In genomic region chr6:139883776-139884175, GRCh38 we compare ENCODE assay signal across 9 cellular contexts.
DNase-seq lines count a peak whose midpoint lies in the region; ATAC-seq and TF ChIP-seq lines count a peak whose summit lies in the region.
"Had no signal": no experiment of that assay in that cellular context is flagged by ENCODE, and none has a peak within 500 bp of the region (broad histone marks: within the 10 kb centered on the region; RNA-seq: fewer than 3 reads in every experiment).

No MANE protein-coding gene starts in this region.

- H3K27ac ChIP-seq in mammary epithelial cell (ENCODE audit: insufficient read depth, low read depth, low read length) = no peak overlapping the region
- no peak overlapping the region for H3K27ac ChIP-seq in breast epithelium
- peak overlapping the region; percentile 8 to 75 for H3K27ac ChIP-seq in left lung
- peak overlapping the region; percentile 8 to 17 for H3K27ac ChIP-seq in testis

- CTCF ChIA-PET in mammary epithelial cell (lab: Charles Lee; ENCODE audit: low non-redundant PET) = no interaction called here

- H3K9me3 ChIP-seq in mammary epithelial cell (replicated peaks; ENCODE audit: insufficient read depth, low read length) (no peaks in the 10 kb centered on the region), breast epithelium (no peaks in the 10 kb centered on the region), adipocyte (ENCODE audit: control insufficient read depth, low read length) (no peaks in the 10 kb centered on the region), left lung (no peaks in the 10 kb centered on the region), testis (no peaks in the 10 kb centered on the region)

- BruUV-seq in mammary epithelial cell (replicated peaks; lab: Mats Ljungman, UMichigan) = no TSS peak

- ATAC-seq in left lung (no peak), HG02884 (IDR thresholded peaks at IDR 0.05; ENCODE audit: unreplicated experiment) (no peak)

- no peaks in the 10 kb centered on the region for H3K27me3 ChIP-seq in mammary epithelial cell (ENCODE audit: insufficient read depth, low read length)
- no peaks in the 10 kb centered on the region for H3K27me3 ChIP-seq in breast epithelium
- no peaks in the 10 kb centered on the region for H3K27me3 ChIP-seq in adipocyte (replicated peaks; ENCODE audit: control insufficient read depth, insufficient read depth, low read length)
- no peaks in the 10 kb centered on the region for H3K27me3 ChIP-seq in left lung
- H3K27me3 ChIP-seq in testis = no peaks in the 10 kb centered on the region

- TF ChIP-seq CTCF in mammary epithelial cell (conservative IDR thresholded peaks at IDR 0.05 in 1 of 2, IDR thresholded peaks at IDR 0.05 in 1 of 2; ENCODE audit: extremely low read depth in 1 of 2, insufficient read depth in 1 of 2, low read depth in 1 of 2, low read length in 2 of 2) (no peak), breast epithelium (IDR thresholded peaks at IDR 0.05) (no peak), left lung (IDR thresholded peaks at IDR 0.05) (no peak), testis (IDR thresholded peaks at IDR 0.05) (no peak)

- H3K79me2 ChIP-seq in mammary epithelial cell (ENCODE audit: insufficient read depth, low read length) = no peaks in the 10 kb centered on the region

- TF ChIP-seq POLR2A in breast epithelium (IDR thresholded peaks at IDR 0.05) = no peak
- TF ChIP-seq POLR2A in testis (IDR thresholded peaks at IDR 0.05) = no peak

- DNase-seq in mammary epithelial cell (no peak), breast epithelium (ENCODE audit: low spot score in 2 of 2) (no peak), adipocyte (ENCODE audit: low read depth) (peak; percentile 33), left lung (no peak), testis (no peak), NCI-H510A (lab: John Stamatoyannopoulos, UW) (no peak), activated gamma-delta T cell treated with Interleukin-2 at 50 U/mL for 16 hours (no peak)
- DNase-seq: NCI-H2227 treated with DMSO at 0.1 percent for 48 hours had no signal

- intact Hi-C loops in mammary epithelial cell (cut with micrococcal nuclease) = loop anchor here (5.0 kb wide), 1 partner anchor 1679 kb away; no protein-coding TSS in a partner anchor
- intact Hi-C loops in breast epithelium (cut with DNase I; ENCODE audit: low total_unique reads) = no loop called here
- intact Hi-C loops in left lung (cut with DNase I) = no loop called here
- intact Hi-C loops in testis (cut with DNase I; ENCODE audit: low total_unique reads) = no loop called here

- dilution Hi-C loops in mammary epithelial cell (cut with HindIII; ENCODE audit: low sequenced_read_pairs) = no loop called here

- 97% methylated on average over 5 of the region's 5 CpGs for WGBS in mammary epithelial cell (ENCODE audit: low coverage, missing lambda C conversion rate)
- 81 to 86% methylated on average over 5 of the region's 5 CpGs for WGBS in testis, 2 donors

- H3K4me1 ChIP-seq in mammary epithelial cell (ENCODE audit: insufficient read depth, low read length) (peaks cover 9% of the 10 kb centered on the region), breast epithelium (no peaks in the 10 kb centered on the region), adipocyte (ENCODE audit: control insufficient read depth, insufficient read depth, low read length) (peaks cover 3% of the 10 kb centered on the region), left lung (peaks cover 0 to 27% of the 10 kb centered on the region in 2 donors), testis (peaks cover 22% of the 10 kb centered on the region)

- no peaks in the 10 kb centered on the region for H3K36me3 ChIP-seq in mammary epithelial cell (ENCODE audit: insufficient read depth, low read length)
- no peaks in the 10 kb centered on the region for H3K36me3 ChIP-seq in breast epithelium
- no peaks in the 10 kb centered on the region for H3K36me3 ChIP-seq in adipocyte (ENCODE audit: control insufficient read depth, insufficient read depth, low read length, severe bottlenecking)
- H3K36me3 ChIP-seq in left lung = no peaks in the 10 kb centered on the region
- H3K36me3 ChIP-seq in testis (ENCODE audit: low read depth, missing control alignments) = no peaks in the 10 kb centered on the region

- no peaks in the 10 kb centered on the region for H4K20me1 ChIP-seq in mammary epithelial cell (ENCODE audit: insufficient read depth, low read length)

- H3K9ac ChIP-seq in mammary epithelial cell (ENCODE audit: insufficient read depth, low read length) (no peak overlapping the region), adipocyte (ENCODE audit: low read length) (no peak overlapping the region)

- peak overlapping the region; percentile 66 for H2AFZ ChIP-seq in mammary epithelial cell (ENCODE audit: low read depth, low read length)

- H3K4me2 ChIP-seq in mammary epithelial cell (ENCODE audit: insufficient read depth, low read depth, low read length) = no peak overlapping the region

- in situ Hi-C loops in mammary epithelial cell (cut with MboI; ENCODE audit: low sequenced_read_pairs in 2 of 2) = loop anchor here in 1 of 2 donors (10.0 kb wide), 1 partner anchor 561 kb away; no protein-coding TSS in a partner anchor

- H3K4me3 ChIP-seq in mammary epithelial cell (replicated peaks in 1 of 3; ENCODE audit: insufficient read depth in 1 of 3, low read depth in 2 of 3, low read length in 3 of 3) (no peak overlapping the region), breast epithelium (no peak overlapping the region), adipocyte (ENCODE audit: low read length) (no peak overlapping the region), left lung (no peak overlapping the region), testis (no peak overlapping the region)

Comparison
In these comparisons a context has a peak if more than half of its experiments do, and no peak if none do; other contexts are left out.
1. H3K27ac ChIP-seq: peak in left lung (2 of 2) and testis (2 of 2); none in mammary epithelial cell (single experiment) and breast epithelium (0 of 2).